1 cellular context compared by ENCODE assay signal in the genomic region with DNA sequence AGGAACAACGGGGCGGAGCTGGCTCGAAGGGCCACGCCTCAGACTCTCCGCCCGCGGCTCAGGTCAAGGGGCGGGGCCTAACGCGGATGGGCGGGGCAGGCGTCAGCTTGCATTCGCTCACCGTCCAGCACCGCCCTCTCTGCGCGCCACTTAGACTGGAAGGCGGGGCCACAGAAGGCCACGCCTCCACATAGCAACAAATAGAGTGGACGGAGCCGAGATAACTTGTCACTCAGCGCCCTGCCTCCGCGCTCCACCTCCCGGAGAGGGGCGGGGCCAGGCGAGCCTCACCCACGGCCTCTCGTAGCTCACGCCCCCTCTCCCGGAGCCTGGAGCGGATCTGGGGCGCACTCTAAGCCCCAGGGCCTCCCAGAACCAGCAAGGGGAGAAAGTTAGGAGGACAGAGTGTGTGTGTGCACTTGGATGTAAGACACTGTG.
TF ChIP-seq lines count a peak whose summit lies in the region.

No MANE protein-coding gene starts in this region.

TF ChIP-seq in HepG2, 621 proteins besides CTCF, POLR2A, EP300 and RAD21 (continued from another document and continues in another):
- TF ChIP-seq, protein P1, sequence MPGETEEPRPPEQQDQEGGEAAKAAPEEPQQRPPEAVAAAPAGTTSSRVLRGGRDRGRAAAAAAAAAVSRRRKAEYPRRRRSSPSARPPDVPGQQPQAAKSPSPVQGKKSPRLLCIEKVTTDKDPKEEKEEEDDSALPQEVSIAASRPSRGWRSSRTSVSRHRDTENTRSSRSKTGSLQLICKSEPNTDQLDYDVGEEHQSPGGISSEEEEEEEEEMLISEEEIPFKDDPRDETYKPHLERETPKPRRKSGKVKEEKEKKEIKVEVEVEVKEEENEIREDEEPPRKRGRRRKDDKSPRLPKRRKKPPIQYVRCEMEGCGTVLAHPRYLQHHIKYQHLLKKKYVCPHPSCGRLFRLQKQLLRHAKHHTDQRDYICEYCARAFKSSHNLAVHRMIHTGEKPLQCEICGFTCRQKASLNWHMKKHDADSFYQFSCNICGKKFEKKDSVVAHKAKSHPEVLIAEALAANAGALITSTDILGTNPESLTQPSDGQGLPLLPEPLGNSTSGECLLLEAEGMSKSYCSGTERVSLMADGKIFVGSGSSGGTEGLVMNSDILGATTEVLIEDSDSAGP (CRISPR knock-in tag; IDR thresholded peaks at IDR 0.05; ENCODE audit: borderline replicate concordance) = no peak
- TF ChIP-seq, protein P2, sequence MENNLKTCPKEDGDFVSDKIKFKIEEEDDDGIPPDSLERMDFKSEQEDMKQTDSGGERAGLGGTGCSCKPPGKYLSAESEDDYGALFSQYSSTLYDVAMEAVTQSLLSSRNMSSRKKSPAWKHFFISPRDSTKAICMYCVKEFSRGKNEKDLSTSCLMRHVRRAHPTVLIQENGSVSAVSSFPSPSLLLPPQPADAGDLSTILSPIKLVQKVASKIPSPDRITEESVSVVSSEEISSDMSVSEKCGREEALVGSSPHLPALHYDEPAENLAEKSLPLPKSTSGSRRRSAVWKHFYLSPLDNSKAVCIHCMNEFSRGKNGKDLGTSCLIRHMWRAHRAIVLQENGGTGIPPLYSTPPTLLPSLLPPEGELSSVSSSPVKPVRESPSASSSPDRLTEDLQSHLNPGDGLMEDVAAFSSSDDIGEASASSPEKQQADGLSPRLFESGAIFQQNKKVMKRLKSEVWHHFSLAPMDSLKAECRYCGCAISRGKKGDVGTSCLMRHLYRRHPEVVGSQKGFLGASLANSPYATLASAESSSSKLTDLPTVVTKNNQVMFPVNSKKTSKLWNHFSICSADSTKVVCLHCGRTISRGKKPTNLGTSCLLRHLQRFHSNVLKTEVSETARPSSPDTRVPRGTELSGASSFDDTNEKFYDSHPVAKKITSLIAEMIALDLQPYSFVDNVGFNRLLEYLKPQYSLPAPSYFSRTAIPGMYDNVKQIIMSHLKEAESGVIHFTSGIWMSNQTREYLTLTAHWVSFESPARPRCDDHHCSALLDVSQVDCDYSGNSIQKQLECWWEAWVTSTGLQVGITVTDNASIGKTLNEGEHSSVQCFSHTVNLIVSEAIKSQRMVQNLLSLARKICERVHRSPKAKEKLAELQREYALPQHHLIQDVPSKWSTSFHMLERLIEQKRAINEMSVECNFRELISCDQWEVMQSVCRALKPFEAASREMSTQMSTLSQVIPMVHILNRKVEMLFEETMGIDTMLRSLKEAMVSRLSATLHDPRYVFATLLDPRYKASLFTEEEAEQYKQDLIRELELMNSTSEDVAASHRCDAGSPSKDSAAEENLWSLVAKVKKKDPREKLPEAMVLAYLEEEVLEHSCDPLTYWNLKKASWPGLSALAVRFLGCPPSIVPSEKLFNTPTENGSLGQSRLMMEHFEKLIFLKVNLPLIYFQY (CRISPR knock-in tag; IDR thresholded peaks at IDR 0.05; ENCODE audit: borderline replicate concordance) = 0 out of 2 replicates have a peak, but pooled peaks have one; percentile 9
- TF ChIP-seq ZNF253 (CRISPR knock-in tag; IDR thresholded peaks at IDR 0.05; ENCODE audit: borderline replicate concordance) (no peak), MXI1 (IDR thresholded peaks at IDR 0.05; ENCODE audit: borderline replicate concordance, low read depth, low read length) (0 out of 3 replicates have a peak, but pooled peaks have one; percentile 43), ZNF350 (CRISPR knock-in tag; IDR thresholded peaks at IDR 0.05; ENCODE audit: borderline replicate concordance, low read depth) (no peak; the same call in 1 of the 2 replicates), MTA3 (CRISPR knock-in tag; IDR thresholded peaks at IDR 0.05) (no peak), TBL1XR1 (IDR thresholded peaks at IDR 0.05; ENCODE audit: borderline replicate concordance, low read length, partially characterized antibody) (no peak), TARDBP (CRISPR knock-in tag; IDR thresholded peaks at IDR 0.05) (peak; percentile 6; the same call in 1 of the 2 replicates), SAP130 (CRISPR knock-in tag; IDR thresholded peaks at IDR 0.05; ENCODE audit: low read depth) (peak; percentile 76), TEAD3 (CRISPR knock-in tag; optimal IDR thresholded peaks at IDR 0.05; ENCODE audit: borderline replicate concordance) (no peak), ZNF607 (CRISPR knock-in tag; IDR thresholded peaks at IDR 0.05; ENCODE audit: borderline replicate concordance) (no peak), ZFP82 (CRISPR knock-in tag; IDR thresholded peaks at IDR 0.05; ENCODE audit: borderline replicate concordance) (no peak), GPN1 (CRISPR knock-in tag; IDR thresholded peaks at IDR 0.05; ENCODE audit: borderline replicate concordance) (no peak), ZNF724P (CRISPR knock-in tag; IDR thresholded peaks at IDR 0.05; ENCODE audit: borderline replicate concordance) (0 out of 2 replicates have a peak, but pooled peaks have one; percentile 43), ZNF772 (CRISPR knock-in tag; IDR thresholded peaks at IDR 0.05) (no peak), ZBTB42 (CRISPR knock-in tag; IDR thresholded peaks at IDR 0.05) (no peak), FOXA3 (CRISPR knock-in tag; IDR thresholded peaks at IDR 0.05) (no peak), ADNP (CRISPR knock-in tag; IDR thresholded peaks at IDR 0.05) (no peak), TOE1 (CRISPR knock-in tag; IDR thresholded peaks at IDR 0.05) (no peak)
- TF ChIP-seq, protein P3, sequence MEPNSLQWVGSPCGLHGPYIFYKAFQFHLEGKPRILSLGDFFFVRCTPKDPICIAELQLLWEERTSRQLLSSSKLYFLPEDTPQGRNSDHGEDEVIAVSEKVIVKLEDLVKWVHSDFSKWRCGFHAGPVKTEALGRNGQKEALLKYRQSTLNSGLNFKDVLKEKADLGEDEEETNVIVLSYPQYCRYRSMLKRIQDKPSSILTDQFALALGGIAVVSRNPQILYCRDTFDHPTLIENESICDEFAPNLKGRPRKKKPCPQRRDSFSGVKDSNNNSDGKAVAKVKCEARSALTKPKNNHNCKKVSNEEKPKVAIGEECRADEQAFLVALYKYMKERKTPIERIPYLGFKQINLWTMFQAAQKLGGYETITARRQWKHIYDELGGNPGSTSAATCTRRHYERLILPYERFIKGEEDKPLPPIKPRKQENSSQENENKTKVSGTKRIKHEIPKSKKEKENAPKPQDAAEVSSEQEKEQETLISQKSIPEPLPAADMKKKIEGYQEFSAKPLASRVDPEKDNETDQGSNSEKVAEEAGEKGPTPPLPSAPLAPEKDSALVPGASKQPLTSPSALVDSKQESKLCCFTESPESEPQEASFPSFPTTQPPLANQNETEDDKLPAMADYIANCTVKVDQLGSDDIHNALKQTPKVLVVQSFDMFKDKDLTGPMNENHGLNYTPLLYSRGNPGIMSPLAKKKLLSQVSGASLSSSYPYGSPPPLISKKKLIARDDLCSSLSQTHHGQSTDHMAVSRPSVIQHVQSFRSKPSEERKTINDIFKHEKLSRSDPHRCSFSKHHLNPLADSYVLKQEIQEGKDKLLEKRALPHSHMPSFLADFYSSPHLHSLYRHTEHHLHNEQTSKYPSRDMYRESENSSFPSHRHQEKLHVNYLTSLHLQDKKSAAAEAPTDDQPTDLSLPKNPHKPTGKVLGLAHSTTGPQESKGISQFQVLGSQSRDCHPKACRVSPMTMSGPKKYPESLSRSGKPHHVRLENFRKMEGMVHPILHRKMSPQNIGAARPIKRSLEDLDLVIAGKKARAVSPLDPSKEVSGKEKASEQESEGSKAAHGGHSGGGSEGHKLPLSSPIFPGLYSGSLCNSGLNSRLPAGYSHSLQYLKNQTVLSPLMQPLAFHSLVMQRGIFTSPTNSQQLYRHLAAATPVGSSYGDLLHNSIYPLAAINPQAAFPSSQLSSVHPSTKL (CRISPR knock-in tag; IDR thresholded peaks at IDR 0.05) = no peak
- TF ChIP-seq, protein P4, sequence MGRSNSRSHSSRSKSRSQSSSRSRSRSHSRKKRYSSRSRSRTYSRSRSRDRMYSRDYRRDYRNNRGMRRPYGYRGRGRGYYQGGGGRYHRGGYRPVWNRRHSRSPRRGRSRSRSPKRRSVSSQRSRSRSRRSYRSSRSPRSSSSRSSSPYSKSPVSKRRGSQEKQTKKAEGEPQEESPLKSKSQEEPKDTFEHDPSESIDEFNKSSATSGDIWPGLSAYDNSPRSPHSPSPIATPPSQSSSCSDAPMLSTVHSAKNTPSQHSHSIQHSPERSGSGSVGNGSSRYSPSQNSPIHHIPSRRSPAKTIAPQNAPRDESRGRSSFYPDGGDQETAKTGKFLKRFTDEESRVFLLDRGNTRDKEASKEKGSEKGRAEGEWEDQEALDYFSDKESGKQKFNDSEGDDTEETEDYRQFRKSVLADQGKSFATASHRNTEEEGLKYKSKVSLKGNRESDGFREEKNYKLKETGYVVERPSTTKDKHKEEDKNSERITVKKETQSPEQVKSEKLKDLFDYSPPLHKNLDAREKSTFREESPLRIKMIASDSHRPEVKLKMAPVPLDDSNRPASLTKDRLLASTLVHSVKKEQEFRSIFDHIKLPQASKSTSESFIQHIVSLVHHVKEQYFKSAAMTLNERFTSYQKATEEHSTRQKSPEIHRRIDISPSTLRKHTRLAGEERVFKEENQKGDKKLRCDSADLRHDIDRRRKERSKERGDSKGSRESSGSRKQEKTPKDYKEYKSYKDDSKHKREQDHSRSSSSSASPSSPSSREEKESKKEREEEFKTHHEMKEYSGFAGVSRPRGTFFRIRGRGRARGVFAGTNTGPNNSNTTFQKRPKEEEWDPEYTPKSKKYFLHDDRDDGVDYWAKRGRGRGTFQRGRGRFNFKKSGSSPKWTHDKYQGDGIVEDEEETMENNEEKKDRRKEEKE (IDR thresholded peaks at IDR 0.05) = no peak
- TF ChIP-seq, protein P5, sequence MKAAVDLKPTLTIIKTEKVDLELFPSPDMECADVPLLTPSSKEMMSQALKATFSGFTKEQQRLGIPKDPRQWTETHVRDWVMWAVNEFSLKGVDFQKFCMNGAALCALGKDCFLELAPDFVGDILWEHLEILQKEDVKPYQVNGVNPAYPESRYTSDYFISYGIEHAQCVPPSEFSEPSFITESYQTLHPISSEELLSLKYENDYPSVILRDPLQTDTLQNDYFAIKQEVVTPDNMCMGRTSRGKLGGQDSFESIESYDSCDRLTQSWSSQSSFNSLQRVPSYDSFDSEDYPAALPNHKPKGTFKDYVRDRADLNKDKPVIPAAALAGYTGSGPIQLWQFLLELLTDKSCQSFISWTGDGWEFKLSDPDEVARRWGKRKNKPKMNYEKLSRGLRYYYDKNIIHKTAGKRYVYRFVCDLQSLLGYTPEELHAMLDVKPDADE (CRISPR knock-in tag; IDR thresholded peaks at IDR 0.05) = no peak
- TF ChIP-seq, protein P6, sequence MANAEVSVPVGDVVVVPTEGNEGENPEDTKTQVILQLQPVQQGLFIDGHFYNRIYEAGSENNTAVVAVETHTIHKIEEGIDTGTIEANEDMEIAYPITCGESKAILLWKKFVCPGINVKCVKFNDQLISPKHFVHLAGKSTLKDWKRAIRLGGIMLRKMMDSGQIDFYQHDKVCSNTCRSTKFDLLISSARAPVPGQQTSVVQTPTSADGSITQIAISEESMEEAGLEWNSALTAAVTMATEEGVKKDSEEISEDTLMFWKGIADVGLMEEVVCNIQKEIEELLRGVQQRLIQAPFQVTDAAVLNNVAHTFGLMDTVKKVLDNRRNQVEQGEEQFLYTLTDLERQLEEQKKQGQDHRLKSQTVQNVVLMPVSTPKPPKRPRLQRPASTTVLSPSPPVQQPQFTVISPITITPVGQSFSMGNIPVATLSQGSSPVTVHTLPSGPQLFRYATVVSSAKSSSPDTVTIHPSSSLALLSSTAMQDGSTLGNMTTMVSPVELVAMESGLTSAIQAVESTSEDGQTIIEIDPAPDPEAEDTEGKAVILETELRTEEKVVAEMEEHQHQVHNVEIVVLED (CRISPR knock-in tag; IDR thresholded peaks at IDR 0.05; ENCODE audit: borderline replicate concordance) = peak; percentile 73; the same call in 1 of the 2 replicates
- TF ChIP-seq, protein P7, sequence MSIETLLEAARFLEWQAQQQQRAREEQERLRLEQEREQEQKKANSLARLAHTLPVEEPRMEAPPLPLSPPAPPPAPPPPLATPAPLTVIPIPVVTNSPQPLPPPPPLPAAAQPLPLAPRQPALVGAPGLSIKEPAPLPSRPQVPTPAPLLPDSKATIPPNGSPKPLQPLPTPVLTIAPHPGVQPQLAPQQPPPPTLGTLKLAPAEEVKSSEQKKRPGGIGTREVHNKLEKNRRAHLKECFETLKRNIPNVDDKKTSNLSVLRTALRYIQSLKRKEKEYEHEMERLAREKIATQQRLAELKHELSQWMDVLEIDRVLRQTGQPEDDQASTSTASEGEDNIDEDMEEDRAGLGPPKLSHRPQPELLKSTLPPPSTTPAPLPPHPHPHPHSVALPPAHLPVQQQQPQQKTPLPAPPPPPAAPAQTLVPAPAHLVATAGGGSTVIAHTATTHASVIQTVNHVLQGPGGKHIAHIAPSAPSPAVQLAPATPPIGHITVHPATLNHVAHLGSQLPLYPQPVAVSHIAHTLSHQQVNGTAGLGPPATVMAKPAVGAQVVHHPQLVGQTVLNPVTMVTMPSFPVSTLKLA (IDR thresholded peaks at IDR 0.05) = no peak
- TF ChIP-seq, protein P8, sequence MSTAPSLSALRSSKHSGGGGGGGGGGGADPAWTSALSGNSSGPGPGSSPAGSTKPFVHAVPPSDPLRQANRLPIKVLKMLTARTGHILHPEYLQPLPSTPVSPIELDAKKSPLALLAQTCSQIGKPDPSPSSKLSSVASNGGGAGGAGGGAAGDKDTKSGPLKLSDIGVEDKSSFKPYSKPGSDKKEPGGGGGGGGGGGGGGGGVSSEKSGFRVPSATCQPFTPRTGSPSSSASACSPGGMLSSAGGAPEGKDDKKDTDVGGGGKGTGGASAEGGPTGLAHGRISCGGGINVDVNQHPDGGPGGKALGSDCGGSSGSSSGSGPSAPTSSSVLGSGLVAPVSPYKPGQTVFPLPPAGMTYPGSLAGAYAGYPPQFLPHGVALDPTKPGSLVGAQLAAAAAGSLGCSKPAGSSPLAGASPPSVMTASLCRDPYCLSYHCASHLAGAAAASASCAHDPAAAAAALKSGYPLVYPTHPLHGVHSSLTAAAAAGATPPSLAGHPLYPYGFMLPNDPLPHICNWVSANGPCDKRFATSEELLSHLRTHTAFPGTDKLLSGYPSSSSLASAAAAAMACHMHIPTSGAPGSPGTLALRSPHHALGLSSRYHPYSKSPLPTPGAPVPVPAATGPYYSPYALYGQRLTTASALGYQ (CRISPR knock-in tag; IDR thresholded peaks at IDR 0.05) = no peak
- TF ChIP-seq, protein P9, sequence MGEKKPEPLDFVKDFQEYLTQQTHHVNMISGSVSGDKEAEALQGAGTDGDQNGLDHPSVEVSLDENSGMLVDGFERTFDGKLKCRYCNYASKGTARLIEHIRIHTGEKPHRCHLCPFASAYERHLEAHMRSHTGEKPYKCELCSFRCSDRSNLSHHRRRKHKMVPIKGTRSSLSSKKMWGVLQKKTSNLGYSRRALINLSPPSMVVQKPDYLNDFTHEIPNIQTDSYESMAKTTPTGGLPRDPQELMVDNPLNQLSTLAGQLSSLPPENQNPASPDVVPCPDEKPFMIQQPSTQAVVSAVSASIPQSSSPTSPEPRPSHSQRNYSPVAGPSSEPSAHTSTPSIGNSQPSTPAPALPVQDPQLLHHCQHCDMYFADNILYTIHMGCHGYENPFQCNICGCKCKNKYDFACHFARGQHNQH (CRISPR knock-in tag; IDR thresholded peaks at IDR 0.05) = peak; percentile 60; the same call in 1 of the 2 replicates
- TF ChIP-seq, protein P10, sequence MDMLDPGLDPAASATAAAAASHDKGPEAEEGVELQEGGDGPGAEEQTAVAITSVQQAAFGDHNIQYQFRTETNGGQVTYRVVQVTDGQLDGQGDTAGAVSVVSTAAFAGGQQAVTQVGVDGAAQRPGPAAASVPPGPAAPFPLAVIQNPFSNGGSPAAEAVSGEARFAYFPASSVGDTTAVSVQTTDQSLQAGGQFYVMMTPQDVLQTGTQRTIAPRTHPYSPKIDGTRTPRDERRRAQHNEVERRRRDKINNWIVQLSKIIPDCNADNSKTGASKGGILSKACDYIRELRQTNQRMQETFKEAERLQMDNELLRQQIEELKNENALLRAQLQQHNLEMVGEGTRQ (IDR thresholded peaks at IDR 0.05; ENCODE audit: low read depth, low read length) = no peak
- TF ChIP-seq, protein P10 (CRISPR knock-in tag; IDR thresholded peaks at IDR 0.05; ENCODE audit: borderline replicate concordance) = no peak
